34 cellular contexts compared by ENCODE assay signal in the genomic region with DNA sequence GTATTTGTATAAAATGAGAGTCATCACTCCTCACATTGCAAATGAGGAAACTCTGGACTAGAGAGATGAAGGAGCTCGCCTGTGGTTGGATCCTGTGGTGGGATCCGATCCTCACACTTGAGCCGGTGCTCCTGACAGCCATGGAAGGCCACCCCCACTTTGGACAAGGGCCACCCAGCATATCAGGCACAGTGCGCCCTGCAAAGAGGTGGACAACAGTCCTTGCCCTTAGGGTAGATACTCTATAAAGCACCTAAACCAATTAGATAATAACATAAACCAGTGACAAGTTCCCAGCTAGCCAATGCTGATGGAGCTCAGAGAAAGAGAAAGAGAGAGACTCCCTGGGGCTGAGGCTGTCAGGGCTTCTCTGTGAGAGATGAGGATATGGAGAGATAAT.
"Had no signal": no experiment of that assay in that cellular context is flagged by ENCODE, and none has a peak within 500 bp of the region (broad histone marks: within the 10 kb centered on the region; RNA-seq: fewer than 3 reads in every experiment).

No MANE protein-coding gene starts in this region.

- H3K27me3 ChIP-seq: MG63 had no signal

- H3K9me3 ChIP-seq: MG63 had no signal

- DNase-seq: Karpas-422, Kasumi-1, MG63, MM.1S, MV-4-11, NCI-H1048, NCI-H1092, NCI-H1092 treated with DMSO at 0.1 percent for 48 hours, NCI-H1105, NCI-H1105 treated with DMSO at 0.1 percent for 48 hours, NCI-H1417, NCI-H1417 treated with DMSO at 0.1 percent for 48 hours, NCI-H1436, NCI-H1436 treated with DMSO at 0.1 percent for 48 hours, NCI-H146, NCI-H1694, NCI-H1694 treated with DMSO at 0.1 percent for 48 hours, NCI-H187, NCI-H187 treated with DMSO at 0.1 percent for 48 hours, NCI-H1930, NCI-H2029, NCI-H2029 treated with DMSO at 0.1 percent for 48 hours, NCI-H2081, NCI-H2081 treated with DMSO at 0.1 percent for 48 hours, NCI-H2107, NCI-H2171, NCI-H2171 treated with DMSO at 0.1 percent for 48 hours, NCI-H2227 treated with DMSO at 0.1 percent for 48 hours, NCI-H226, NCI-H345, NCI-H446, NCI-H446 treated with DMSO at 0.1 percent for 48 hours, NCI-H510A had no signal

- H3K27ac ChIP-seq: KMS-11 had no signal

- H3K4me3 ChIP-seq: MG63 had no signal

- H3K9ac ChIP-seq: KMS-11 had no signal

- H3K4me2 ChIP-seq: KMS-11 had no signal

- H3K36me3 ChIP-seq: MG63 had no signal
